Comparison of ENCODE assay signal across 20 cellular contexts in the genomic region with DNA sequence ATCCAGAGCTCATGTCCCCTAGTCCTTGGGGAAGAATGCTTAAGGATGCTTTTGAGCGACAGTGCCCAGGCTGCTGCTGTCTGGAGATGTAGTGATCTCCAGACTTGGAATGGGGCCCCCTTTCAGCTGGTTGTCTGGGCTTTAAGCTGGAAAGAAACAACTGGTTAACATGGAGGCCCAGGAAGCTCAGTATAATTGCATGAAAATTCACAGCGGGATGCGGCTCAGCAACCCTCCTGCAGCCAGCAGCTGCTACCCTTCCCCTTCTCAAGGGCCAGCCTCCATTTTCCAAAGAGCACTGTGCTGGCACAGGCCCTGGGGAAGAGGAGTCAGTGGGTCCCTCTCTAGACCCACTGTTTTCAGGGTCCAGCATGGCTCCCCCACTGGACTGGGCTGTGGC. TPM values are rescaled to one million over a fixed set of nuclear protein-coding genes. Genes with fewer than 3 reads are reported as not detected.
DNase-seq lines count a peak whose midpoint lies in the region; ATAC-seq, FAIRE-seq and TF ChIP-seq lines count a peak whose summit lies in the region.
"Had no signal": no experiment of that assay in that cellular context is flagged by ENCODE, and none has a peak within 500 bp of the region (broad histone marks: within the 10 kb centered on the region; RNA-seq: fewer than 3 reads in every experiment).

No MANE protein-coding gene starts in this region.

- no peak overlapping the region for H3K4me3 ChIP-seq in SJCRH30
- H3K4me3 ChIP-seq in kidney (ENCODE audit: low read length in 2 of 2), result no peak overlapping the region
- H3K4me3 ChIP-seq: BLaER1, GM23248, PC-9 had no signal

- no peaks in the 10 kb centered on the region for H3K27me3 Mint-ChIP-seq in stimulated activated naive B cell treated with anti-CD40 and anti-IgM and Interleukin-4, amounts not matched to agents 10 μg/mL and 1 μg/mL and 100 μg/mL, for 72 hours
- H3K27me3 Mint-ChIP-seq: CD4-positive, CD25-positive, alpha-beta regulatory T cell; IgD-negative memory B cell had no signal

- FAIRE-seq in kidney (lab: Jason Lieb, UNC), result no peak

- peaks cover 20 to 24% of the 10 kb centered on the region in 2 donors for H3K4me1 Mint-ChIP-seq in stimulated activated naive B cell treated with anti-CD40 and anti-IgM and Interleukin-4, amounts not matched to agents 10 μg/mL and 1 μg/mL and 100 μg/mL, for 72 hours

- intact Hi-C loops in kidney (cut with DNase I), result no loop called here
- intact Hi-C loops in posterior vena cava (cut with DNase I), result no loop called here

- no peak overlapping the region for H3K4me3 Mint-ChIP-seq in stimulated activated naive B cell treated with anti-CD40 and anti-IgM and Interleukin-4, amounts not matched to agents 10 μg/mL and 1 μg/mL and 100 μg/mL, for 72 hours

- no peaks in the 10 kb centered on the region for H3K36me3 ChIP-seq in SJCRH30
- peaks cover 10 to 32% of the 10 kb centered on the region in 2 donors for H3K36me3 ChIP-seq in kidney (ENCODE audit: control insufficient read depth in 1 of 2, insufficient read depth in 2 of 2, low read length in 2 of 2)

- peak overlapping the region; percentile 20 for H3K27ac Mint-ChIP-seq in stimulated activated naive B cell treated with anti-CD40 and anti-IgM and Interleukin-4, amounts not matched to agents 10 μg/mL and 1 μg/mL and 100 μg/mL, for 72 hours

- no peak for TF ChIP-seq CTCF in kidney (IDR thresholded peaks at IDR 0.05; ENCODE audit: borderline replicate concordance, extremely low read depth, insufficient read depth)

- peak; percentile 28 for DNase-seq in NCI-H2227 (lab: John Stamatoyannopoulos, UW; ENCODE audit: unreplicated experiment)
- no peak for DNase-seq in NCI-H2227 treated with DMSO at 0.1 percent for 48 hours (lab: John Stamatoyannopoulos, UW)
- DNase-seq in SJCRH30, result peak; percentile 42 to 59
- peak; percentile 10 for DNase-seq in kidney
- DNase-seq in stimulated activated naive B cell treated with anti-CD40 and anti-IgM and Interleukin-4, amounts not matched to agents 10 μg/mL and 1 μg/mL and 100 μg/mL, for 72 hours, result no peak
- DNase-seq in posterior vena cava (ENCODE audit: low spot score), result no peak
- DNase-seq in foreskin melanocyte, result no peak
- DNase-seq: 8988T; CD4-positive, CD25-positive, alpha-beta regulatory T cell; GM23248; HCEC 1CT; MM.1S; NCI-H2029; NCI-H526 treated with DMSO at 0.1 percent for 48 hours; PC-9; SHP77 had no signal

- no peaks in the 10 kb centered on the region for H3K9me3 Mint-ChIP-seq in stimulated activated naive B cell treated with anti-CD40 and anti-IgM and Interleukin-4, amounts not matched to agents 10 μg/mL and 1 μg/mL and 100 μg/mL, for 72 hours
- H3K9me3 Mint-ChIP-seq: CD4-positive, CD25-positive, alpha-beta regulatory T cell; IgD-negative memory B cell had no signal

- peak overlapping the region; percentile 23; the same call in 1 of the 2 replicates for H3K27ac ChIP-seq in SJCRH30
- no peak overlapping the region for H3K27ac ChIP-seq in kidney (ENCODE audit: low read depth in 2 of 2, low read length in 2 of 2)
- H3K27ac ChIP-seq: BLaER1, GM23248, KMS-11, PC-9 had no signal

- ATAC-seq in stimulated activated naive B cell treated with anti-CD40 and anti-IgM and Interleukin-4, amounts not matched to agents 10 μg/mL and 1 μg/mL and 100 μg/mL, for 72 hours (replicated peaks), result no peak
- no peak for ATAC-seq in GM21619 (IDR thresholded peaks at IDR 0.05; ENCODE audit: unreplicated experiment)

- peaks cover 15% of the 10 kb centered on the region; the same call in 1 of the 2 replicates for H3K4me1 ChIP-seq in SJCRH30
- peaks cover 0 to 5% of the 10 kb centered on the region in 2 donors for H3K4me1 ChIP-seq in kidney (ENCODE audit: control insufficient read depth in 1 of 2, insufficient read depth in 1 of 2, low read depth in 1 of 2, low read length in 2 of 2)

- no peaks in the 10 kb centered on the region for H3K27me3 ChIP-seq in SJCRH30
- H3K27me3 ChIP-seq: BLaER1 had no signal

- no peak overlapping the region for H3K9ac ChIP-seq in kidney (ENCODE audit: low read length in 2 of 2)
- H3K9ac ChIP-seq: BLaER1, GM23248, KMS-11 had no signal

- H3K36me3 Mint-ChIP-seq in stimulated activated naive B cell treated with anti-CD40 and anti-IgM and Interleukin-4, amounts not matched to agents 10 μg/mL and 1 μg/mL and 100 μg/mL, for 72 hours, result peaks cover 34 to 41% of the 10 kb centered on the region in 2 donors

- H3K9me3 ChIP-seq in SJCRH30 (replicated peaks) (no peaks in the 10 kb centered on the region), kidney (ENCODE audit: control insufficient read depth in 1 of 2, low read length in 2 of 2) (no peaks in the 10 kb centered on the region)
- H3K9me3 ChIP-seq: BLaER1 had no signal

RNA-seq across cellular contexts. Expression of a gene that starts 26.3 kb away (rescaled TPM):
- 25.4 and 27.6 TPM in 2 replicates for total RNA-seq in SJCRH30 (2014; rRNA removed; shearing (Covaris generic))
- total RNA-seq in kidney (56.1 TPM), posterior vena cava (10 to 100 TPM; 47.4 to 55.9 TPM)
- polyA plus RNA-seq in kidney (ENCODE audit: insufficient read depth, low read depth, low replicate concordance), result 23.2 TPM

Comparison
In these comparisons a context has a peak if more than half of its experiments do, and no peak if none do; other contexts are left out.
1. DNase-seq: peak in NCI-H2227 (single experiment), SJCRH30 (2 of 2) and kidney (single experiment); none in NCI-H2227 treated with DMSO at 0.1 percent for 48 hours (single experiment), stimulated activated naive B cell treated with anti-CD40 and anti-IgM and Interleukin-4, amounts not matched to agents 10 μg/mL and 1 μg/mL and 100 μg/mL, for 72 hours (single experiment), posterior vena cava (single experiment) and foreskin melanocyte (single experiment).